ENCODE assay signal across 15 cellular contexts in genomic region chr12:52286857-52287785, GRCh38. TPM values are rescaled to one million over a fixed set of nuclear protein-coding genes. Genes with fewer than 3 reads are reported as not detected.
A peak's percentile ranks its signal among the peaks of the same experiment; 100 is the strongest.
DNase-seq lines count a peak whose midpoint lies in the region; ATAC-seq and TF ChIP-seq lines count a peak whose summit lies in the region.
"Not testable (repeated sequence)": the region's sequence is repeated elsewhere in the genome, so short reads cannot be mapped to it uniquely, and the experiment has no call there.
"Had no signal": no experiment of that assay in that cellular context is flagged by ENCODE, and none has a peak within 500 bp of the region (broad histone marks: within the 10 kb centered on the region; RNA-seq: fewer than 3 reads in every experiment).

No MANE protein-coding gene starts in this region.

- ATAC-seq in left lobe of liver, result not testable (repeated sequence)

- H3K27me3 ChIP-seq in GM06990 (replicated peaks; ENCODE audit: control insufficient read depth, insufficient read depth, low read length), result not testable (repeated sequence)
- H3K27me3 ChIP-seq in WERI-Rb-1 (ENCODE audit: insufficient read depth, low read depth, severe bottlenecking), result peaks cover 21% of the 10 kb centered on the region

- not testable (repeated sequence) for DNase-seq in GM06990 (ENCODE audit: extremely low read depth, insufficient read length); WERI-Rb-1; choroid plexus epithelial cell (ENCODE audit: low read depth)
- DNase-seq in left lobe of liver (ENCODE audit: low spot score) (peak; percentile 14), ureter (ENCODE audit: low spot score) (peak; percentile 22)

- H3K36me3 ChIP-seq in GM06990 (ENCODE audit: control insufficient read depth, insufficient read depth, low read length); WERI-Rb-1: not testable (repeated sequence)

- H3K27ac ChIP-seq in WERI-Rb-1, result not testable (repeated sequence)

- TF ChIP-seq CTCF in GM06990 (IDR thresholded peaks at IDR 0.05; ENCODE audit: insufficient read depth, low read length, poor library complexity, severe bottlenecking), result peak; percentile 33
- peak; percentile 33; the same call in 1 of the 2 replicates for TF ChIP-seq CTCF in LNCAP (IDR thresholded peaks at IDR 0.05)
- TF ChIP-seq CTCF in WERI-Rb-1 (IDR thresholded peaks at IDR 0.05; ENCODE audit: low read depth, low read length), result 0 out of 2 replicates have a peak, but pooled peaks have one; percentile 19
- TF ChIP-seq CTCF in choroid plexus epithelial cell (conservative IDR thresholded peaks at IDR 0.05; ENCODE audit: low read depth, low read length), result peak; percentile 13

- H3K9me3 ChIP-seq in WERI-Rb-1 (ENCODE audit: severe bottlenecking), result not testable (repeated sequence)

- H3K4me3 ChIP-seq in GM06990 (replicated peaks; ENCODE audit: low read depth, low read length); WERI-Rb-1 (ENCODE audit: low read depth, low read length); choroid plexus epithelial cell (ENCODE audit: low read depth, low read length): not testable (repeated sequence)

RNA-seq across cellular contexts. Expression of gene KRT81, which starts 4.2 kb away (rescaled TPM):
- 0.65 TPM for total RNA-seq in left lobe of liver
- not detected for total RNA-seq in ureter
- total RNA-seq: activated CD4-positive, alpha-beta T cell treated with anti-CD3 and anti-CD28 coated beads, Interleukin-2, amount 10 ng/mL, durations not matched to agents 24 days and 14 days; heart right ventricle; left ventricle myocardium superior; mucosa of descending colon; pulmonary artery endothelial cell; skeletal muscle tissue; T-helper 1 cell treated with Interleukin-12 subunit alpha and Interleukin-12 subunit beta and Interleukin-4 antibody, amounts not matched to agents 30 ng/mL and 1 ng/mL, for 36 hours had no signal

RNA-seq across cellular contexts. Expression of gene KRT86, which starts 12.7 kb away (rescaled TPM):
- total RNA-seq in left lobe of liver (not detected), ureter (0.62 TPM)
- total RNA-seq: left ventricle myocardium superior had no signal

RNA-seq across cellular contexts. Expression of gene KRT83, which starts 34.1 kb away (rescaled TPM):
- total RNA-seq in left lobe of liver (not detected), ureter (not detected)
- total RNA-seq: activated CD4-positive, alpha-beta T cell treated with anti-CD3 and anti-CD28 coated beads, Interleukin-2, amount 10 ng/mL, durations not matched to agents 24 days and 14 days; H4; heart right ventricle; left ventricle myocardium superior; mucosa of descending colon; pulmonary artery endothelial cell; SJCRH30; skeletal muscle tissue; T-helper 1 cell treated with Interleukin-12 subunit alpha and Interleukin-12 subunit beta and Interleukin-4 antibody, amounts not matched to agents 30 ng/mL and 1 ng/mL, for 36 hours had no signal

RNA-seq across cellular contexts. Expression of gene KRT7, which starts 54.1 kb away (rescaled TPM):
- total RNA-seq in left lobe of liver (18.8 TPM), ureter (2,511 TPM)
- total RNA-seq: skeletal muscle tissue had no signal
